Comparison of ENCODE assay signal across 1 cellular context in the genomic region with DNA sequence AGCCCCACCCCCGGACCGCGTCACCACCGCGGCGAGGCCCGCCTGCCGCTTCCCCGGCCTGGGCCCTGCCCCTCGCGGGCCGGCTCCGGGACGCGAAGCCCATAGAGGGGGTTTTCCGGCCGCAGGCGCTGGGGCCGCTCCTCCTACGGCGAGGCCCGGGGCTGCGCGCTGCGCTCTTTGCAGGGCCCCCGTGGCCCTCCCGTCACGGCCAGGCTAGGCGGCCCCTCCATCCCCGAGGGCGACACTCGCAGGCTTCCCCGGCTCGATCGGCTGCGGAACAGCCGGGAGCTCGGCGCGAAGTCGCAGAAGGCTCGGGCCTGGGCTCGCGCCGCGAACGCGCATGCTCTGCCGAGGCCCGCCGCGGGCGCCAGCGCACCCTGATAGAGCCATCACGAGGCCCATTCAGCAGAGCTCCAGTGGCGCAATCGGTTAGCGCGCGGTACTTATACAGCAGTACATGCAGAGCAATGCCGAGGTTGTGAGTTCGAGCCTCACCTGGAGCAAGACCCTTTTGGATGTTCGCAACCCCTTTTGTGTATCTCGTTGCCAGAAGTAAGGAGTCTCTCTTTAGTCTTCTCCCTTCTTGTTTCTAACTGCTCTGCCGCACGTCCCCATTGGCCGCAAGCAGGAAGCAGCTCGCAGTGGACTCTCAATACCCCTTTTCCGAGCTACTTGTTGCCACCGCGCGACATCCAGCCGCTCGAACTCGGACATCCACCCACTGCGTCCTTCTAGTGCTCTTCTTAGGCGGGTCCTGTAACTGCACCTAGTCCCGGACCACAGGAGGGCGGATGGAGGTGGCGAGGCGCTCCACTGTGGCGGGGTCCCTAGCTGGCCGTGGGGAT.
TF ChIP-seq lines count a peak whose summit lies in the region.

No MANE protein-coding gene starts in this region.

TF ChIP-seq in HepG2, 621 proteins besides CTCF, POLR2A, EP300 and RAD21 (continued from another document and continues in another):
- TF ChIP-seq, protein P1, sequence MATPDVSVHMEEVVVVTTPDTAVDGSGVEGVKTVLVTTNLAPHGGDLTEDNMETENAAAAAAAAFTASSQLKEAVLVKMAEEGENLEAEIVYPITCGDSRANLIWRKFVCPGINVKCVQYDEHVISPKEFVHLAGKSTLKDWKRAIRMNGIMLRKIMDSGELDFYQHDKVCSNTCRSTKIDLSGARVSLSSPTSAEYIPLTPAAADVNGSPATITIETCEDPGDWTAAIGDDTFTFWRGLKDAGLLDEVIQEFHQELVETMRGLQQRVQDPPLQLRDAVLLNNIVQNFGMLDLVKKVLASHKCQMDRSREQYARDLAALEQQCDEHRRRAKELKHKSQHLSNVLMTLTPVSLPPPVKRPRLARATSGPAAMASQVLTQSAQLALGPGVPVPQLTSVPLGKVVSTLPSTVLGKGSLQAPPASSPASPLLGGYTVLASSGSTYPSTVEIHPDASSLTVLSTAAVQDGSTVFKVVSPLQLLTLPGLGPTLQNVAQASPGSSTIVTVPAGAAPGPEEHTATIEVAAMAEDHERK (CRISPR knock-in tag; IDR thresholded peaks at IDR 0.05; ENCODE audit: low read depth), result no peak; the same call in 1 of the 2 replicates
- TF ChIP-seq NR2F6 (IDR thresholded peaks at IDR 0.05) (no peak), NR2F6 (CRISPR knock-in tag; IDR thresholded peaks at IDR 0.05) (peak; percentile 64), RBM22 (optimal IDR thresholded peaks at IDR 0.05; ENCODE audit: low read length) (peak; percentile 99), ZNF878 (CRISPR knock-in tag; IDR thresholded peaks at IDR 0.05) (peak; percentile 95), SATB2 (CRISPR knock-in tag; IDR thresholded peaks at IDR 0.05) (peak; percentile 87), KDM4B (CRISPR knock-in tag; IDR thresholded peaks at IDR 0.05) (peak; percentile 94; the same call in 1 of the 2 replicates), ZNF660 (CRISPR knock-in tag; IDR thresholded peaks at IDR 0.05; ENCODE audit: borderline replicate concordance, low read depth) (peak; percentile 41; the same call in 1 of the 2 replicates), AKAP8 (CRISPR knock-in tag; IDR thresholded peaks at IDR 0.05) (no peak; the same call in none of the 2 replicates), HNRNPLL (IDR thresholded peaks at IDR 0.05; ENCODE audit: low read depth, low read length, poor library complexity, severe bottlenecking) (peak; percentile 81), MEIS2 (CRISPR knock-in tag; IDR thresholded peaks at IDR 0.05) (peak; percentile 89), BORCS8-MEF2B (CRISPR knock-in tag; IDR thresholded peaks at IDR 0.05) (peak; percentile 98), ZNF564 (CRISPR knock-in tag; IDR thresholded peaks at IDR 0.05) (no peak), ATRX (CRISPR knock-in tag; IDR thresholded peaks at IDR 0.05; ENCODE audit: borderline replicate concordance) (no peak), ATF7 (IDR thresholded peaks at IDR 0.05) (no peak), ATF7 (CRISPR knock-in tag; IDR thresholded peaks at IDR 0.05) (peak; percentile 84; the same call in 1 of the 2 replicates), NCOA1 (CRISPR knock-in tag; IDR thresholded peaks at IDR 0.05) (peak; percentile 81; the same call in 1 of the 2 replicates), GTF2F1 (IDR thresholded peaks at IDR 0.05; ENCODE audit: low read length) (peak; percentile 55; the same call in 1 of the 2 replicates), ZNF781 (CRISPR knock-in tag; IDR thresholded peaks at IDR 0.05; ENCODE audit: borderline replicate concordance, not compliant biosample characterization) (peak; percentile 88), RAD51 (IDR thresholded peaks at IDR 0.05; ENCODE audit: borderline replicate concordance) (no peak)
- TF ChIP-seq, protein P2, sequence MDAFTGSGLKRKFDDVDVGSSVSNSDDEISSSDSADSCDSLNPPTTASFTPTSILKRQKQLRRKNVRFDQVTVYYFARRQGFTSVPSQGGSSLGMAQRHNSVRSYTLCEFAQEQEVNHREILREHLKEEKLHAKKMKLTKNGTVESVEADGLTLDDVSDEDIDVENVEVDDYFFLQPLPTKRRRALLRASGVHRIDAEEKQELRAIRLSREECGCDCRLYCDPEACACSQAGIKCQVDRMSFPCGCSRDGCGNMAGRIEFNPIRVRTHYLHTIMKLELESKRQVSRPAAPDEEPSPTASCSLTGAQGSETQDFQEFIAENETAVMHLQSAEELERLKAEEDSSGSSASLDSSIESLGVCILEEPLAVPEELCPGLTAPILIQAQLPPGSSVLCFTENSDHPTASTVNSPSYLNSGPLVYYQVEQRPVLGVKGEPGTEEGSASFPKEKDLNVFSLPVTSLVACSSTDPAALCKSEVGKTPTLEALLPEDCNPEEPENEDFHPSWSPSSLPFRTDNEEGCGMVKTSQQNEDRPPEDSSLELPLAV (CRISPR knock-in tag; conservative IDR thresholded peaks at IDR 0.05; ENCODE audit: low read depth), result no peak; the same call in 1 of the 2 replicates
- TF ChIP-seq, protein P3, sequence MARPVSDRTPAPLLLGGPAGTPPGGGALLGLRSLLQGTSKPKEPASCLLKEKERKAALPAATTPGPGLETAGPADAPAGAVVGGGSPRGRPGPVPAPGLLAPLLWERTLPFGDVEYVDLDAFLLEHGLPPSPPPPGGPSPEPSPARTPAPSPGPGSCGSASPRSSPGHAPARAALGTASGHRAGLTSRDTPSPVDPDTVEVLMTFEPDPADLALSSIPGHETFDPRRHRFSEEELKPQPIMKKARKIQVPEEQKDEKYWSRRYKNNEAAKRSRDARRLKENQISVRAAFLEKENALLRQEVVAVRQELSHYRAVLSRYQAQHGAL (CRISPR knock-in tag; IDR thresholded peaks at IDR 0.05; ENCODE audit: not compliant biosample characterization), result peak; percentile 98
- TF ChIP-seq, protein P4, sequence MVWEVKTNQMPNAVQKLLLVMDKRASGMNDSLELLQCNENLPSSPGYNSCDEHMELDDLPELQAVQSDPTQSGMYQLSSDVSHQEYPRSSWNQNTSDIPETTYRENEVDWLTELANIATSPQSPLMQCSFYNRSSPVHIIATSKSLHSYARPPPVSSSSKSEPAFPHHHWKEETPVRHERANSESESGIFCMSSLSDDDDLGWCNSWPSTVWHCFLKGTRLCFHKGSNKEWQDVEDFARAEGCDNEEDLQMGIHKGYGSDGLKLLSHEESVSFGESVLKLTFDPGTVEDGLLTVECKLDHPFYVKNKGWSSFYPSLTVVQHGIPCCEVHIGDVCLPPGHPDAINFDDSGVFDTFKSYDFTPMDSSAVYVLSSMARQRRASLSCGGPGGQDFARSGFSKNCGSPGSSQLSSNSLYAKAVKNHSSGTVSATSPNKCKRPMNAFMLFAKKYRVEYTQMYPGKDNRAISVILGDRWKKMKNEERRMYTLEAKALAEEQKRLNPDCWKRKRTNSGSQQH (CRISPR knock-in tag; IDR thresholded peaks at IDR 0.05; ENCODE audit: low read depth), result peak; percentile 91
- TF ChIP-seq, protein P5, sequence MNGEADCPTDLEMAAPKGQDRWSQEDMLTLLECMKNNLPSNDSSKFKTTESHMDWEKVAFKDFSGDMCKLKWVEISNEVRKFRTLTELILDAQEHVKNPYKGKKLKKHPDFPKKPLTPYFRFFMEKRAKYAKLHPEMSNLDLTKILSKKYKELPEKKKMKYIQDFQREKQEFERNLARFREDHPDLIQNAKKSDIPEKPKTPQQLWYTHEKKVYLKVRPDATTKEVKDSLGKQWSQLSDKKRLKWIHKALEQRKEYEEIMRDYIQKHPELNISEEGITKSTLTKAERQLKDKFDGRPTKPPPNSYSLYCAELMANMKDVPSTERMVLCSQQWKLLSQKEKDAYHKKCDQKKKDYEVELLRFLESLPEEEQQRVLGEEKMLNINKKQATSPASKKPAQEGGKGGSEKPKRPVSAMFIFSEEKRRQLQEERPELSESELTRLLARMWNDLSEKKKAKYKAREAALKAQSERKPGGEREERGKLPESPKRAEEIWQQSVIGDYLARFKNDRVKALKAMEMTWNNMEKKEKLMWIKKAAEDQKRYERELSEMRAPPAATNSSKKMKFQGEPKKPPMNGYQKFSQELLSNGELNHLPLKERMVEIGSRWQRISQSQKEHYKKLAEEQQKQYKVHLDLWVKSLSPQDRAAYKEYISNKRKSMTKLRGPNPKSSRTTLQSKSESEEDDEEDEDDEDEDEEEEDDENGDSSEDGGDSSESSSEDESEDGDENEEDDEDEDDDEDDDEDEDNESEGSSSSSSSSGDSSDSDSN (CRISPR knock-in tag; IDR thresholded peaks at IDR 0.05), result peak; percentile 98
- TF ChIP-seq, protein P6, sequence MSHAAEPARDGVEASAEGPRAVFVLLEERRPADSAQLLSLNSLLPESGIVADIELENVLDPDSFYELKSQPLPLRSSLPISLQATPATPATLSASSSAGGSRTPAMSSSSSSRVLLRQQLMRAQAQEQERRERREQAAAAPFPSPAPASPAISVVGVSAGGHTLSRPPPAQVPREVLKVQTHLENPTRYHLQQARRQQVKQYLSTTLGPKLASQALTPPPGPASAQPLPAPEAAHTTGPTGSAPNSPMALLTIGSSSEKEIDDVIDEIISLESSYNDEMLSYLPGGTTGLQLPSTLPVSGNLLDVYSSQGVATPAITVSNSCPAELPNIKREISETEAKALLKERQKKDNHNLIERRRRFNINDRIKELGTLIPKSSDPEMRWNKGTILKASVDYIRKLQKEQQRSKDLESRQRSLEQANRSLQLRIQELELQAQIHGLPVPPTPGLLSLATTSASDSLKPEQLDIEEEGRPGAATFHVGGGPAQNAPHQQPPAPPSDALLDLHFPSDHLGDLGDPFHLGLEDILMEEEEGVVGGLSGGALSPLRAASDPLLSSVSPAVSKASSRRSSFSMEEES (CRISPR knock-in tag; IDR thresholded peaks at IDR 0.05), result peak; percentile 95
- TF ChIP-seq, protein P7, sequence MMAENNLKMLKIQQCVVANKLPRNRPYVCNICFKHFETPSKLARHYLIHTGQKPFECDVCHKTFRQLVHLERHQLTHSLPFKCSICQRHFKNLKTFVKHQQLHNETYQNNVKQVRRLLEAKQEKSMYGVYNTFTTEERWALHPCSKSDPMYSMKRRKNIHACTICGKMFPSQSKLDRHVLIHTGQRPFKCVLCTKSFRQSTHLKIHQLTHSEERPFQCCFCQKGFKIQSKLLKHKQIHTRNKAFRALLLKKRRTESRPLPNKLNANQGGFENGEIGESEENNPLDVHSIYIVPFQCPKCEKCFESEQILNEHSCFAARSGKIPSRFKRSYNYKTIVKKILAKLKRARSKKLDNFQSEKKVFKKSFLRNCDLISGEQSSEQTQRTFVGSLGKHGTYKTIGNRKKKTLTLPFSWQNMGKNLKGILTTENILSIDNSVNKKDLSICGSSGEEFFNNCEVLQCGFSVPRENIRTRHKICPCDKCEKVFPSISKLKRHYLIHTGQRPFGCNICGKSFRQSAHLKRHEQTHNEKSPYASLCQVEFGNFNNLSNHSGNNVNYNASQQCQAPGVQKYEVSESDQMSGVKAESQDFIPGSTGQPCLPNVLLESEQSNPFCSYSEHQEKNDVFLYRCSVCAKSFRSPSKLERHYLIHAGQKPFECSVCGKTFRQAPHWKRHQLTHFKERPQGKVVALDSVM (CRISPR knock-in tag; IDR thresholded peaks at IDR 0.05), result peak; percentile 74
- TF ChIP-seq, protein P8, sequence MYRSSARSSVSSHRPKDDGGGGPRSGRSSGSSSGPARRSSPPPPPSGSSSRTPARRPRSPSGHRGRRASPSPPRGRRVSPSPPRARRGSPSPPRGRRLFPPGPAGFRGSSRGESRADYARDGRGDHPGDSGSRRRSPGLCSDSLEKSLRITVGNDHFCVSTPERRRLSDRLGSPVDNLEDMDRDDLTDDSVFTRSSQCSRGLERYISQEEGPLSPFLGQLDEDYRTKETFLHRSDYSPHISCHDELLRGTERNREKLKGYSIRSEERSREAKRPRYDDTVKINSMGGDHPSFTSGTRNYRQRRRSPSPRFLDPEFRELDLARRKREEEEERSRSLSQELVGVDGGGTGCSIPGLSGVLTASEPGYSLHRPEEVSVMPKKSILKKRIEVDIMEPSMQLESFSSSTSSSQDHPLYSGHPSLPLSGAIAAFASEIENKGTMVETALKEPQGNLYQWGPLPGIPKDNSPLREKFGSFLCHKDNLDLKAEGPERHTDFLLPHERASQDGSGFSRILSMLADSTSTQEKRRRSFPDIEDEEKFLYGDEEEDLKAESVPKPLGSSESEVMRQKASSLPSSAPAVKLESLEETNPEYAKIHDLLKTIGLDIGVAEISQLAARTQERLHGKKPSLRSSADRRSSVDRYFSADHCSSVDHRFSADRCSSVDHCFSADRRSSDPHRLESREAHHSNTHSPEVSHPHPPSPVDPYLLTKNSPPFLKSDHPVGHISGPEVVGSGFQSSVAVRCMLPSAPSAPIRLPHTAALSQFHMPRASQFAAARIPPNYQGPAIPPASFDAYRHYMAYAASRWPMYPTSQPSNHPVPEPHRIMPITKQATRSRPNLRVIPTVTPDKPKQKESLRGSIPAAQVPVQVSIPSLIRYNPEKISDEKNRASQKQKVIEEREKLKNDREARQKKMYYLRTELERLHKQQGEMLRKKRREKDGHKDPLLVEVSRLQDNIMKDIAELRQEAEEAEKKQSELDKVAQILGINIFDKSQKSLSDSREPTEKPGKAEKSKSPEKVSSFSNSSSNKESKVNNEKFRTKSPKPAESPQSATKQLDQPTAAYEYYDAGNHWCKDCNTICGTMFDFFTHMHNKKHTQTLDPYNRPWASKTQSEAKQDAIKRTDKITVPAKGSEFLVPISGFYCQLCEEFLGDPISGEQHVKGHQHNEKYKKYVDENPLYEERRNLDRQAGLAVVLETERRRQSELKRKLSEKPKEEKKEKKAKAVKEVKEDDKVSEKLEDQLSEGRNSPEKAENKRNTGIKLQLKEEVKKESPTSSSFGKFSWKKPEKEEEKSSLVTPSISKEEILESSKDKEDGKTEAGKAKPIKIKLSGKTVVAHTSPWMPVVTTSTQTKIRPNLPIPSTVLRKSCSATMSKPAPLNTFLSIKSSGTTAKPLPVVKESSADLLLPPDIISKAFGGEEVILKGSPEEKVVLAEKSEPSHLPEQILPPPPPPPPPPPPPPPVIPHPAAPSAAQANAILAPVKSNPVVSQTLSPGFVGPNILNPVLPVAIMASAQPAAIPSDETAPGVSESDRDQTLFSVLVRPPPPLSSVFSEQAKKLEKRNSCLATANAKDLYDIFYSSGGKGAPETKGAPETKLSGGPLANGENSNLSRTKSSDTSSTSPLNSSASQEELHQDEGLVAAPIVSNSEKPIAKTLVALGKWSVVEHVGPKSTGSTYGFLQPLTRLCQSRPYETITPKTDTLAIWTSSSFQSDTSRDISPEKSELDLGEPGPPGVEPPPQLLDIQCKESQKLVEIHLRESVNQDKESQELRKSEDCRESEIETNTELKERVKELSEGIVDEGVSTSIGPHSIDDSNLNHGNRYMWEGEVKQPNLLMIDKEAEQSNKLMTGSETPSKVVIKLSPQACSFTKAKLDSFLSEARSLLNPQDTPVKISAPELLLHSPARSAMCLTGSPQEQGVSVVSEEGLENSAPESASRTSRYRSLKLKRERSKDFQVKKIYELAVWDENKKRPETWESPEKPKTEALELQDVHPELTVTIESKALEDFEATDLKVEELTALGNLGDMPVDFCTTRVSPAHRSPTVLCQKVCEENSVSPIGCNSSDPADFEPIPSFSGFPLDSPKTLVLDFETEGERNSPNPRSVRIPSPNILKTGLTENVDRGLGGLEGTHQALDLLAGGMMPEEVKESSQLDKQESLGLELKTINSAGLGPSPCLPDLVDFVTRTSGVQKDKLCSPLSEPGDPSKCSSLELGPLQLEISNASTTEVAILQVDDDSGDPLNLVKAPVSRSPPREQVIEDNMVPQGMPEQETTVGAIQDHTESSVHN (CRISPR knock-in tag; IDR thresholded peaks at IDR 0.05), result peak; percentile 90; the same call in 1 of the 2 replicates
- TF ChIP-seq, protein P9, sequence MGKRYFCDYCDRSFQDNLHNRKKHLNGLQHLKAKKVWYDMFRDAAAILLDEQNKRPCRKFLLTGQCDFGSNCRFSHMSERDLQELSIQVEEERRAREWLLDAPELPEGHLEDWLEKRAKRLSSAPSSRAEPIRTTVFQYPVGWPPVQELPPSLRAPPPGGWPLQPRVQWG (CRISPR knock-in tag; IDR thresholded peaks at IDR 0.05; ENCODE audit: borderline replicate concordance, low read depth), result no peak
